14 cellular contexts compared by ENCODE assay signal in genomic region chr3:122295286-122295685, GRCh38. TPM values are rescaled to one million over a fixed set of nuclear protein-coding genes. Genes with fewer than 3 reads are reported as not detected.
DNase-seq lines count a peak whose midpoint lies in the region; ATAC-seq, FAIRE-seq and TF ChIP-seq lines count a peak whose summit lies in the region.
"Had no signal": no experiment of that assay in that cellular context is flagged by ENCODE, and none has a peak within 500 bp of the region (broad histone marks: within the 10 kb centered on the region; RNA-seq: fewer than 3 reads in every experiment).

No MANE protein-coding gene starts in this region.

- H2AFZ ChIP-seq in keratinocyte (ENCODE audit: control insufficient read depth, low read length), result peak overlapping the region; percentile 78

- no peaks in the 10 kb centered on the region for H3K9me1 ChIP-seq in keratinocyte (ENCODE audit: control insufficient read depth, extremely low read depth, insufficient read depth, low read length)

- no peaks in the 10 kb centered on the region for H3K4me1 ChIP-seq in right atrium auricular region
- peaks cover 12% of the 10 kb centered on the region for H3K4me1 ChIP-seq in keratinocyte (ENCODE audit: control insufficient read depth, extremely low read depth, insufficient read depth, low read length)
- H3K4me1 ChIP-seq in upper lobe of left lung, result peaks cover 0 to 16% (median 7%) of the 10 kb centered on the region in 4 donors
- H3K4me1 ChIP-seq: Peyer's patch had no signal

- H3K79me2 ChIP-seq in keratinocyte (ENCODE audit: control insufficient read depth, insufficient read depth, low read length), result no peaks in the 10 kb centered on the region

- TF ChIP-seq CTCF in right atrium auricular region (IDR thresholded peaks at IDR 0.05) (no peak), keratinocyte (optimal IDR thresholded peaks at IDR 0.05 in 1 of 3, IDR thresholded peaks at IDR 0.05 in 1 of 3, conservative IDR thresholded peaks at IDR 0.05 in 1 of 3; ENCODE audit: extremely low read depth in 1 of 3, insufficient read depth in 2 of 3, low read length in 3 of 3) (no peak), upper lobe of left lung (IDR thresholded peaks at IDR 0.05) (no peak)

- intact Hi-C loops in Right ventricle myocardium inferior (cut with DNase I), result no loop called here

- no peak overlapping the region for H3K4me2 ChIP-seq in keratinocyte (ENCODE audit: control insufficient read depth, extremely low read depth, insufficient read depth, low read depth, low read length)

- peaks cover 0 to 5% of the 10 kb centered on the region in 2 donors for H3K9me3 ChIP-seq in right atrium auricular region
- no peaks in the 10 kb centered on the region for H3K9me3 ChIP-seq in keratinocyte (ENCODE audit: control insufficient read depth, low read depth, low read length)
- H3K9me3 ChIP-seq in upper lobe of left lung, result peaks cover 0 to 5% (median 0%) of the 10 kb centered on the region in 4 donors
- H3K9me3 ChIP-seq: Peyer's patch had no signal

- H3K36me3 ChIP-seq in right atrium auricular region (no peaks in the 10 kb centered on the region), keratinocyte (ENCODE audit: control insufficient read depth in 2 of 2, extremely low read depth in 1 of 2, insufficient read depth in 2 of 2, low read length in 2 of 2) (no peaks in the 10 kb centered on the region), upper lobe of left lung (no peaks in the 10 kb centered on the region)
- H3K36me3 ChIP-seq: Peyer's patch had no signal

- no peaks in the 10 kb centered on the region for H4K20me1 ChIP-seq in keratinocyte (ENCODE audit: control insufficient read depth, extremely low read depth, insufficient read depth, low read length)

- H3K27ac ChIP-seq in right atrium auricular region (no peak overlapping the region), keratinocyte (ENCODE audit: control insufficient read depth, insufficient read depth, low read length) (no peak overlapping the region), upper lobe of left lung (peak overlapping the region in 3 of 4 donors; percentile 15 to 73 (median 28))
- H3K27ac ChIP-seq: Peyer's patch had no signal

- H3K27me3 ChIP-seq in right atrium auricular region, result no peaks in the 10 kb centered on the region
- H3K27me3 ChIP-seq in keratinocyte (ENCODE audit: control insufficient read depth, extremely low read depth, insufficient read depth, low read length), result no peaks in the 10 kb centered on the region
- H3K27me3 ChIP-seq in upper lobe of left lung, result no peaks in the 10 kb centered on the region
- H3K27me3 ChIP-seq: Peyer's patch had no signal

- no peak for DNase-seq in Right ventricle myocardium inferior (ENCODE audit: missing footprints)
- no peak for DNase-seq in right atrium auricular region (ENCODE audit: low spot score)
- peak; percentile 80 for DNase-seq in SKM-1 (lab: John Stamatoyannopoulos, UW; ENCODE audit: unreplicated experiment)
- DNase-seq in keratinocyte (ENCODE audit: low read depth, low spot score), result no peak
- DNase-seq in upper lobe of left lung, result peak in 1 of 2 donors; percentile 47
- no peak for DNase-seq in DMS114 treated with DMSO at 0.1 percent for 48 hours (lab: John Stamatoyannopoulos, UW; ENCODE audit: unreplicated experiment)
- DNase-seq in COLO668 (lab: John Stamatoyannopoulos, UW; ENCODE audit: unreplicated experiment), result no peak
- DNase-seq in inferior parietal cortex (ENCODE audit: extremely low spot score), result no peak
- DNase-seq: activated CD8-positive, alpha-beta memory T cell treated with anti-CD3 and anti-CD28 coated beads, Interleukin-2, amount 50 U/mL, for 48 hours; amniotic stem cell; dermis blood vessel endothelial cell; NCI-H2171 treated with DMSO at 0.1 percent for 48 hours; Peyer's patch had no signal

- TF ChIP-seq POLR2A in upper lobe of left lung (IDR thresholded peaks at IDR 0.05), result peak in 1 of 4 donors; percentile 30

- ATAC-seq in Right ventricle myocardium inferior (peak; percentile 69), upper lobe of left lung (ENCODE audit: low FRiP score in 2 of 2) (peak; percentile 70 to 87)

- 16 to 39% methylated on average over 3 of the region's 3 CpGs for WGBS in upper lobe of left lung, 2 donors

- H3K4me3 ChIP-seq in right atrium auricular region (no peak overlapping the region), keratinocyte (ENCODE audit: control insufficient read depth in 2 of 3, extremely low read depth in 1 of 3, insufficient read depth in 2 of 3, low read depth in 1 of 3, low read length in 3 of 3) (no peak overlapping the region), upper lobe of left lung (no peak overlapping the region)
- H3K4me3 ChIP-seq: Peyer's patch had no signal

- H3K9ac ChIP-seq in keratinocyte (ENCODE audit: control insufficient read depth, extremely low read depth, insufficient read depth, low read length), result no peak overlapping the region

- no peak for TF ChIP-seq EP300 in upper lobe of left lung (IDR thresholded peaks at IDR 0.05)

- no peak for FAIRE-seq in keratinocyte (lab: Jason Lieb, UNC)

- dilution Hi-C loops in keratinocyte (cut with MboI; ENCODE audit: extremely low pct_ligation_motif_present, low sequenced_read_pairs), result no loop called here

RNA-seq across cellular contexts. Expression of gene CSTA, which starts 29.8 kb away (rescaled TPM):
- total RNA-seq in Right ventricle myocardium inferior, result 2.5 TPM
- 1 to 10 TPM; 1.1 to 2.6 TPM for total RNA-seq in right atrium auricular region
- polyA plus RNA-seq in keratinocyte, result 649 to 1,138 TPM (median 1,068 TPM) in 3 replicates
- 3,044 TPM for polyA plus RNA-seq in keratinocyte (2011; ENCODE audit: low read depth)
- polyA plus RNA-seq in keratinocyte (2011; cell fraction: cytosol; rRNA removed), result 853 and 2,031 TPM in 2 replicates
- polyA plus RNA-seq in keratinocyte (2011; cell fraction: nucleus; rRNA removed), result 307 and 498 TPM in 2 replicates
- 803 and 3,003 TPM in 2 replicates for polyA plus RNA-seq in keratinocyte (2012; ENCODE audit: low replicate concordance)
- polyA minus RNA-seq in keratinocyte, result 3.0 to 75.4 TPM (median 41.6 TPM) in 3 replicates
- 77.3 TPM for polyA minus RNA-seq in keratinocyte (2011; cell fraction: cytosol; rRNA and poly(A)+ RNA removed)
- polyA minus RNA-seq in keratinocyte (2011; cell fraction: nucleus; rRNA and poly(A)+ RNA removed), result 21.0 and 28.1 TPM in 2 replicates
- 10 to 100 TPM in 5 of 6 donors, 1 to 10 TPM in 1; 6.0 to 40.5 (median 16.4) TPM for total RNA-seq in upper lobe of left lung
- total RNA-seq: dermis blood vessel endothelial cell, neural crest cell, Peyer's patch had no signal

Comparison
In these comparisons a context has a peak if more than half of its experiments do, and no peak if none do; other contexts are left out.
1. H3K27ac ChIP-seq: peak in upper lobe of left lung (3 of 4); none in right atrium auricular region (0 of 2) and keratinocyte (single experiment).